12 cellular contexts compared by ENCODE assay signal in genomic region chr12:68636268-68636667, GRCh38. TPM values are rescaled to one million over a fixed set of nuclear protein-coding genes. Genes with fewer than 3 reads are reported as not detected.
DNase-seq lines count a peak whose midpoint lies in the region; ATAC-seq and TF ChIP-seq lines count a peak whose summit lies in the region.
"Had no signal": no experiment of that assay in that cellular context is flagged by ENCODE, and none has a peak within 500 bp of the region (broad histone marks: within the 10 kb centered on the region; RNA-seq: fewer than 3 reads in every experiment).

No MANE protein-coding gene starts in this region.

- 42 to 60% methylated on average over 2 of the region's 2 CpGs for WGBS in testis, 2 donors

- H3K4me1 ChIP-seq in left lung (peaks cover 11 to 85% of the 10 kb centered on the region in 2 donors), testis (peaks cover 10% of the 10 kb centered on the region)

- intact Hi-C loops in left lung (cut with DNase I) (no loop called here), testis (cut with DNase I; ENCODE audit: low total_unique reads) (no loop called here)

- peak; percentile 27 for DNase-seq in AG20443 (ENCODE audit: low spot score)
- DNase-seq in HCEC 1CT = peak; percentile 67
- DNase-seq in amniotic epithelial cell (ENCODE audit: low read depth) = peak; percentile 90
- no peak for DNase-seq in left lung
- no peak for DNase-seq in SK-N-DZ (ENCODE audit: low spot score)
- no peak for DNase-seq in dermis blood vessel endothelial cell
- no peak for DNase-seq in testis
- no peak for DNase-seq in D341Med (ENCODE audit: low spot score)
- DNase-seq: activated gamma-delta T cell; effector memory CD4-positive, alpha-beta T cell; MV-4-11; psoas muscle had no signal

- H3K27me3 ChIP-seq in left lung = no peaks in the 10 kb centered on the region
- no peaks in the 10 kb centered on the region for H3K27me3 ChIP-seq in testis

- no peak overlapping the region for H3K27ac ChIP-seq in left lung
- no peak overlapping the region for H3K27ac ChIP-seq in testis
- H3K27ac ChIP-seq: psoas muscle had no signal

- no peak for TF ChIP-seq POLR2A in testis (IDR thresholded peaks at IDR 0.05)

- H3K4me3 ChIP-seq in left lung (no peak overlapping the region), testis (no peak overlapping the region)
- H3K4me3 ChIP-seq: psoas muscle had no signal

- H3K9me3 ChIP-seq in left lung = no peaks in the 10 kb centered on the region
- H3K9me3 ChIP-seq in testis = no peaks in the 10 kb centered on the region
- H3K9me3 ChIP-seq: psoas muscle had no signal

- ATAC-seq in left lung = peak; percentile 24
- ATAC-seq: psoas muscle had no signal

- TF ChIP-seq CTCF in left lung (IDR thresholded peaks at IDR 0.05) (no peak), testis (IDR thresholded peaks at IDR 0.05) (no peak)

- H3K36me3 ChIP-seq in left lung (no peaks in the 10 kb centered on the region), testis (ENCODE audit: low read depth, missing control alignments) (no peaks in the 10 kb centered on the region)

RNA-seq across cellular contexts. Expression of gene RAP1B, which starts 25.6 kb away (rescaled TPM):
- total RNA-seq in left lung (100 to 1,000 TPM; 137 to 171 TPM), dermis blood vessel endothelial cell (198 and 301 TPM in 2 replicates), testis (100 to 1,000 TPM; 190 to 200 TPM)
- 102 and 109 TPM in 2 replicates for polyA plus RNA-seq in SK-N-DZ (2014; cell fraction: cytosol; rRNA removed)
- polyA plus RNA-seq in SK-N-DZ (2014; cell fraction: nucleus; rRNA removed) = 60.3 and 69.9 TPM in 2 replicates
- 133 TPM for polyA plus RNA-seq in testis (ENCODE audit: insufficient read depth, low read depth, low replicate concordance)

RNA-seq across cellular contexts. Expression of gene NUP107, which starts 50.5 kb away (rescaled TPM):
- total RNA-seq in left lung (10 to 100 TPM; 28.3 to 38.9 TPM), dermis blood vessel endothelial cell (56.5 and 75.8 TPM in 2 replicates), testis (10 to 100 TPM; 63.4 to 76.1 TPM)
- 114 and 180 TPM in 2 replicates for polyA plus RNA-seq in SK-N-DZ (2014; cell fraction: cytosol; rRNA removed)
- polyA plus RNA-seq in SK-N-DZ (2014; cell fraction: nucleus; rRNA removed) = 164 and 168 TPM in 2 replicates
- 40.3 TPM for polyA plus RNA-seq in testis (ENCODE audit: insufficient read depth, low read depth, low replicate concordance)

Comparison
In these comparisons a context has a peak if more than half of its experiments do, and no peak if none do; other contexts are left out.
1. DNase-seq: peak in AG20443 (single experiment), HCEC 1CT (single experiment) and amniotic epithelial cell (single experiment); none in left lung (0 of 2), SK-N-DZ (single experiment), dermis blood vessel endothelial cell (single experiment), testis (single experiment) and D341Med (single experiment).